Comparison of ENCODE assay signal across 20 cellular contexts in genomic region chr6:38164671-38165108, GRCh38.
"Had no signal": no experiment of that assay in that cellular context is flagged by ENCODE, and none has a peak within 500 bp of the region (broad histone marks: within the 10 kb centered on the region; RNA-seq: fewer than 3 reads in every experiment).

No MANE protein-coding gene starts in this region.

- ATAC-seq: activated T-cell treated with anti-CD3 and anti-CD28 coated beads, Interleukin-2, amount 50 U/mL, for 72 hours; esophagus mucosa; left ventricle myocardium superior; mucosa of descending colon had no signal

- H3K27ac Mint-ChIP-seq: activated T-cell treated with anti-CD3 and anti-CD28 coated beads, Interleukin-2, amount 50 U/mL, for 72 hours; memory B cell; stimulated activated naive CD8-positive, alpha-beta T cell treated with anti-CD3 and anti-CD28 coated beads, Interleukin-15, Interleukin-2, amounts not matched to agents 100 ng/mL and 50 ng/mL, for 24 hours; T-helper 1 cell treated with Interleukin-12 subunit alpha and Interleukin-12 subunit beta and Interleukin-4 antibody, amounts not matched to agents 30 μg/mL and 1 μg/mL, for 36 hours had no signal

- H3K4me3 Mint-ChIP-seq: activated naive CD4-positive, alpha-beta T cell treated with anti-CD3 and anti-CD28 coated beads, Interleukin-2, amount 50 U/mL, for 24 hours; activated T-cell treated with anti-CD3 and anti-CD28 coated beads, Interleukin-2, amount 50 U/mL, for 72 hours; brain; memory B cell; nephron progenitor cell; stimulated activated naive CD8-positive, alpha-beta T cell treated with anti-CD3 and anti-CD28 coated beads, Interleukin-15, Interleukin-2, amounts not matched to agents 100 ng/mL and 50 ng/mL, for 24 hours; T-helper 1 cell treated with Interleukin-12 subunit alpha and Interleukin-12 subunit beta and Interleukin-4 antibody, amounts not matched to agents 30 μg/mL and 1 μg/mL, for 36 hours had no signal

- H3K27ac ChIP-seq: spleen, tibial artery had no signal

- H3K4me1 ChIP-seq: tibial artery had no signal

- H3K9me3 Mint-ChIP-seq: activated naive CD4-positive, alpha-beta T cell treated with anti-CD3 and anti-CD28 coated beads, Interleukin-2, amount 50 U/mL, for 24 hours; activated T-cell treated with anti-CD3 and anti-CD28 coated beads, Interleukin-2, amount 50 U/mL, for 72 hours; memory B cell; stimulated activated naive CD8-positive, alpha-beta T cell treated with anti-CD3 and anti-CD28 coated beads, Interleukin-15, Interleukin-2, amounts not matched to agents 100 ng/mL and 50 ng/mL, for 24 hours; T-helper 1 cell treated with Interleukin-12 subunit alpha and Interleukin-12 subunit beta and Interleukin-4 antibody, amounts not matched to agents 30 μg/mL and 1 μg/mL, for 36 hours had no signal

- DNase-seq: activated CD4-positive, alpha-beta T cell treated with anti-CD3 and anti-CD28 coated beads for 4 hours; activated CD4-positive, alpha-beta T cell treated with anti-CD3 and anti-CD28 coated beads, Interleukin-2, amount 50 U/mL, for 48 hours; activated CD4-positive, CD25-positive, alpha-beta regulatory T cell; activated effector memory CD4-positive, alpha-beta T cell treated with anti-CD3 and anti-CD28 coated beads, Interleukin-2, amount 50 U/mL, for 16 hours; activated T-cell treated with anti-CD3 and anti-CD28 coated beads, Interleukin-2, amount 50 U/mL, for 72 hours; effector memory CD4-positive, alpha-beta T cell; hypothalamus; left ventricle myocardium superior; nephron progenitor cell; nucleus accumbens; spleen; stimulated activated CD4-positive, alpha-beta T cell treated with anti-CD3 and anti-CD28 coated beads, Interleukin-4, amount 100 ng/mL, for 4 hours; tibial artery had no signal

- H3K4me1 Mint-ChIP-seq: activated naive CD4-positive, alpha-beta T cell treated with anti-CD3 and anti-CD28 coated beads, Interleukin-2, amount 50 U/mL, for 24 hours; memory B cell had no signal

- H3K9me3 ChIP-seq: mucosa of descending colon, spleen, tibial artery had no signal

- H3K27me3 ChIP-seq: spleen, tibial artery had no signal

- H3K27me3 Mint-ChIP-seq: activated naive CD4-positive, alpha-beta T cell treated with anti-CD3 and anti-CD28 coated beads, Interleukin-2, amount 50 U/mL, for 24 hours; brain; memory B cell; stimulated activated naive CD8-positive, alpha-beta T cell treated with anti-CD3 and anti-CD28 coated beads, Interleukin-15, Interleukin-2, amounts not matched to agents 100 ng/mL and 50 ng/mL, for 24 hours had no signal

- H3K4me3 ChIP-seq: mucosa of descending colon, spleen, tibial artery had no signal
